Comparison of ENCODE assay signal across 13 cellular contexts in genomic region chr16:70402916-70403659, GRCh38. TPM values are rescaled to one million over a fixed set of nuclear protein-coding genes. Genes with fewer than 3 reads are reported as not detected.
DNase-seq lines count a peak whose midpoint lies in the region; ATAC-seq, FAIRE-seq and TF ChIP-seq lines count a peak whose summit lies in the region.
"Had no signal": no experiment of that assay in that cellular context is flagged by ENCODE, and none has a peak within 500 bp of the region (broad histone marks: within the 10 kb centered on the region; RNA-seq: fewer than 3 reads in every experiment).

No MANE protein-coding gene starts in this region.

- H3K36me3 ChIP-seq in CD8-positive, alpha-beta memory T cell (ENCODE audit: insufficient read depth, low read length): no peaks in the 10 kb centered on the region
- H3K36me3 ChIP-seq in HepG2 (replicated peaks in 1 of 2; ENCODE audit: control insufficient read depth in 1 of 2, insufficient read depth in 2 of 2, low read length in 2 of 2): peaks cover 29 to 35% of the 10 kb centered on the region in 2 experiments
- H3K36me3 ChIP-seq: transverse colon had no signal

- H3K4me1 ChIP-seq in CD8-positive, alpha-beta memory T cell (ENCODE audit: insufficient read depth, low read length): peaks cover 37% of the 10 kb centered on the region
- H3K4me1 ChIP-seq in HepG2 (ENCODE audit: insufficient read depth, low read length): peaks cover 19% of the 10 kb centered on the region

- peak overlapping the region in 3 of 7 donors; percentile 22 to 52 (median 34) for H3K4me3 Mint-ChIP-seq in CD8-positive, alpha-beta memory T cell
- no peak overlapping the region for H3K4me3 Mint-ChIP-seq in WTC11
- H3K4me3 Mint-ChIP-seq in activated CD8-positive, alpha-beta memory T cell treated with anti-CD3 and anti-CD28 coated beads, Interleukin-2, amount 10 ng/mL, durations not matched to agents 7 days and 5 days: no peak overlapping the region

- no peak overlapping the region for H2AFZ ChIP-seq in HepG2 (ENCODE audit: low read length)

- no peak for DNase-seq in CD8-positive, alpha-beta memory T cell
- DNase-seq in KBM-7: peak; percentile 38
- DNase-seq in WTC11 (ENCODE audit: low spot score): no peak
- DNase-seq in HepG2 (ENCODE audit: low spot score): peak; percentile 44
- DNase-seq in pons (ENCODE audit: low spot score): no peak
- no peak for DNase-seq in activated CD8-positive, alpha-beta memory T cell treated with anti-CD3 and anti-CD28 coated beads, Interleukin-2, amount 10 ng/mL, durations not matched to agents 7 days and 5 days
- DNase-seq: activated B cell treated with CpG ODN at 0.5 μM for 24 hours, NCI-H1436 treated with DMSO at 0.1 percent for 48 hours, transverse colon had no signal

- CTCF ChIA-PET in CD8-positive, alpha-beta memory T cell (lab: Charles Lee): interaction anchor here (1.0 kb wide), 1 partner anchor 51 kb away, joined by 3 read pairs; no protein-coding TSS in a partner anchor
- CTCF ChIA-PET in WTC11 (lab: Charles Lee) (no interaction called here), HepG2 (lab: Yijun Ruan, JAX; ENCODE audit: low intra/inter-chr PET ratio, low total read pairs) (no interaction called here)
- CTCF ChIA-PET in activated CD8-positive, alpha-beta memory T cell treated with anti-CD3 and anti-CD28 coated beads, Interleukin-2, amount 10 ng/mL, durations not matched to agents 7 days and 5 days (lab: Charles Lee): interaction anchor here (0.9 to 1.5 kb wide), 2 partner anchors 35 to 92 kb away, joined by 3 read pairs; no protein-coding TSS in a partner anchor

- POLR2A ChIA-PET in CD8-positive, alpha-beta memory T cell (lab: Charles Lee): interaction anchor here (1.1 kb wide), 1 partner anchor 23 kb away, joined by 3 read pairs; no protein-coding TSS in a partner anchor
- POLR2A ChIA-PET in WTC11 (lab: Charles Lee): no interaction called here
- POLR2A ChIA-PET in HepG2 (lab: Yijun Ruan, JAX): interaction anchor here (1.0 to 1.7 kb wide), 3 partner anchors 22 to 76 kb away, joined by 3 to 5 read pairs (median 4); no protein-coding TSS in a partner anchor

- H3K4me3 ChIP-seq in CD8-positive, alpha-beta memory T cell (ENCODE audit: low read length): no peak overlapping the region
- no peak overlapping the region for H3K4me3 ChIP-seq in HepG2 (replicated peaks in 1 of 3; ENCODE audit: insufficient read depth in 1 of 3, low read depth in 2 of 3, low read length in 3 of 3)
- H3K4me3 ChIP-seq: transverse colon had no signal

- TF ChIP-seq POLR2A in HepG2 (IDR thresholded peaks at IDR 0.05; ENCODE audit: insufficient read depth in 1 of 2, low read depth in 2 of 2, low read length in 2 of 2): no peak

- no peaks in the 10 kb centered on the region for H3K27me3 ChIP-seq in CD8-positive, alpha-beta memory T cell (ENCODE audit: insufficient read depth, low read length, poor library complexity, severe bottlenecking)
- no peaks in the 10 kb centered on the region for H3K27me3 ChIP-seq in HepG2 (ENCODE audit: control insufficient read depth in 1 of 2, insufficient read depth in 2 of 2, low read length in 2 of 2)
- H3K27me3 ChIP-seq: transverse colon had no signal

- intact Hi-C loops in HepG2 (cut with micrococcal nuclease; ENCODE audit: unreplicated experiment): loop anchor here (5.0 kb wide), 1 partner anchor 34 kb away; the partner anchor contains the start of gene ST3GAL2

- peak overlapping the region in 6 of 8 donors; percentile 5 to 90 (median 72) for H3K27ac Mint-ChIP-seq in CD8-positive, alpha-beta memory T cell
- H3K27ac Mint-ChIP-seq in WTC11: no peak overlapping the region
- no peak overlapping the region for H3K27ac Mint-ChIP-seq in activated CD8-positive, alpha-beta memory T cell treated with anti-CD3 and anti-CD28 coated beads, Interleukin-2, amount 10 ng/mL, durations not matched to agents 7 days and 5 days

- H3K4me2 ChIP-seq in HepG2 (ENCODE audit: low read depth, low read length): no peak overlapping the region

- no peak overlapping the region for H3K27ac ChIP-seq in CD8-positive, alpha-beta memory T cell (ENCODE audit: low read depth, low read length)
- H3K27ac ChIP-seq in HepG2 (ENCODE audit: extremely low read length, insufficient read depth, low read length): no peak overlapping the region

- peaks cover 26% of the 10 kb centered on the region for H3K79me2 ChIP-seq in HepG2 (ENCODE audit: insufficient read depth, low read length)

- H3K27me3 Mint-ChIP-seq in CD8-positive, alpha-beta memory T cell: peaks cover 0 to 2% of the 10 kb centered on the region in 2 donors
- H3K27me3 Mint-ChIP-seq in WTC11 (ENCODE audit: low read depth): no peaks in the 10 kb centered on the region
- no peaks in the 10 kb centered on the region for H3K27me3 Mint-ChIP-seq in activated CD8-positive, alpha-beta memory T cell treated with anti-CD3 and anti-CD28 coated beads, Interleukin-2, amount 10 ng/mL, durations not matched to agents 7 days and 5 days
- H3K27me3 Mint-ChIP-seq: activated naive CD4-positive, alpha-beta T cell treated with anti-CD3 and anti-CD28 coated beads, Interleukin-2, amount 50 U/mL, for 24 hours had no signal

- BruUV-seq in HepG2 (replicated peaks; lab: Mats Ljungman, UMichigan): no TSS peak

- ATAC-seq in WTC11: no peak
- peak; percentile 45 for ATAC-seq in HepG2
- no peak for ATAC-seq in HG03045 (IDR thresholded peaks at IDR 0.05; ENCODE audit: unreplicated experiment)
- ATAC-seq in activated CD8-positive, alpha-beta memory T cell treated with anti-CD3 and anti-CD28 coated beads, Interleukin-2, amount 10 ng/mL, durations not matched to agents 7 days and 5 days: no peak
- ATAC-seq in GM18520 (IDR thresholded peaks at IDR 0.05; ENCODE audit: unreplicated experiment): no peak
- ATAC-seq: Panc1 had no signal

- no peak for TF ChIP-seq RAD21 in HepG2 (CRISPR knock-in tag; IDR thresholded peaks at IDR 0.05)

- FAIRE-seq in HepG2 (lab: Jason Lieb, UNC): peak; percentile 50

- 92% methylated on average over 11 of the region's 11 CpGs for WGBS in HepG2 (ENCODE audit: low lambda C conversion rate)

- no peaks in the 10 kb centered on the region for H3K9me3 Mint-ChIP-seq in CD8-positive, alpha-beta memory T cell
- no peaks in the 10 kb centered on the region for H3K9me3 Mint-ChIP-seq in WTC11
- H3K9me3 Mint-ChIP-seq in activated CD8-positive, alpha-beta memory T cell treated with anti-CD3 and anti-CD28 coated beads, Interleukin-2, amount 10 ng/mL, durations not matched to agents 7 days and 5 days (ENCODE audit: low read depth): no peaks in the 10 kb centered on the region
- H3K9me3 Mint-ChIP-seq: activated B cell treated with CpG ODN at 0.5 μM for 24 hours; activated naive CD4-positive, alpha-beta T cell treated with anti-CD3 and anti-CD28 coated beads, Interleukin-2, amount 50 U/mL, for 24 hours had no signal

- H3K9ac ChIP-seq in HepG2 (ENCODE audit: insufficient read depth, low read depth, low read length): no peak overlapping the region

- peaks cover 32 to 53% (median 42%) of the 10 kb centered on the region in 3 donors for H3K4me1 Mint-ChIP-seq in CD8-positive, alpha-beta memory T cell
- peaks cover 24% of the 10 kb centered on the region for H3K4me1 Mint-ChIP-seq in WTC11
- H3K4me1 Mint-ChIP-seq in activated CD8-positive, alpha-beta memory T cell treated with anti-CD3 and anti-CD28 coated beads, Interleukin-2, amount 10 ng/mL, durations not matched to agents 7 days and 5 days: peaks cover 29% of the 10 kb centered on the region

- in situ Hi-C loops in KBM-7 (cut with MboI; ENCODE audit: low pct_unique_long_range_greater_than_20kb, low sequenced_read_pairs): no loop called here
- in situ Hi-C loops in HepG2 (cut with HindIII; ENCODE audit: extremely low pct_ligation_motif_present, low pct_unique_long_range_greater_than_20kb): no loop called here

- TF ChIP-seq EP300 in HepG2 (IDR thresholded peaks at IDR 0.05; ENCODE audit: low read depth in 2 of 2, low read length in 2 of 2) (no peak), HepG2 (CRISPR knock-in tag; IDR thresholded peaks at IDR 0.05; ENCODE audit: borderline replicate concordance) (no peak)

- H3K36me3 Mint-ChIP-seq in CD8-positive, alpha-beta memory T cell: peaks cover 0 to 21% (median 7%) of the 10 kb centered on the region in 3 donors
- peaks cover 16% of the 10 kb centered on the region for H3K36me3 Mint-ChIP-seq in WTC11
- H3K36me3 Mint-ChIP-seq in activated CD8-positive, alpha-beta memory T cell treated with anti-CD3 and anti-CD28 coated beads, Interleukin-2, amount 10 ng/mL, durations not matched to agents 7 days and 5 days: peaks cover 7% of the 10 kb centered on the region

- no peaks in the 10 kb centered on the region for H4K20me1 ChIP-seq in HepG2 (ENCODE audit: insufficient read depth, low read length)

- TF ChIP-seq CTCF in WTC11 (IDR thresholded peaks at IDR 0.05) (no peak), HepG2 (CRISPR knock-in tag; IDR thresholded peaks at IDR 0.05) (no peak)

- no peaks in the 10 kb centered on the region for H3K9me3 ChIP-seq in CD8-positive, alpha-beta memory T cell (ENCODE audit: low read length)
- no peaks in the 10 kb centered on the region for H3K9me3 ChIP-seq in HepG2 (ENCODE audit: low read length)
- H3K9me3 ChIP-seq: transverse colon had no signal

RNA-seq across cellular contexts. Expression of gene ST3GAL2, which starts 35.8 kb away (rescaled TPM):
- 10 to 100 TPM; 24.2 to 24.8 TPM for total RNA-seq in CD8-positive, alpha-beta memory T cell
- polyA plus RNA-seq in CD8-positive, alpha-beta memory T cell: 20.1 TPM
- total RNA-seq in WTC11 (2021) (46.0 to 49.4 TPM (median 46.2 TPM) in 3 replicates), HepG2 (2016; rRNA removed; fragmentation: Illumina TruSeq; extraction: Trizol) (17.8 and 24.9 TPM in 2 replicates)
- total RNA-seq in HepG2 (2016; cell fraction: cytosol; rRNA removed; fragmentation: Illumina TruSeq; extraction: Trizol; ENCODE audit: low read depth): 3.6 TPM in 2 replicates
- total RNA-seq in HepG2 (2016; cell fraction: insoluble cytoplasmic fraction; rRNA removed; fragmentation: Illumina TruSeq; extraction: Trizol): 15.8 and 25.9 TPM in 2 replicates
- 14.6 and 18.9 TPM in 2 replicates for total RNA-seq in HepG2 (2016; cell fraction: membrane; rRNA removed; fragmentation: Illumina TruSeq; extraction: Trizol)
- total RNA-seq in HepG2 (2016; cell fraction: nucleus; rRNA removed; fragmentation: Illumina TruSeq; extraction: Trizol): 15.0 and 18.9 TPM in 2 replicates
- 16.3 and 17.0 TPM in 2 replicates for polyA plus RNA-seq in HepG2 (2011; rRNA removed)
- 10.9 and 15.5 TPM in 2 replicates for polyA plus RNA-seq in HepG2 (2011; cell fraction: cytosol; rRNA removed)
- 14.6 and 16.7 TPM in 2 replicates for polyA plus RNA-seq in HepG2 (2011; cell fraction: nucleus; rRNA removed)
- 13.3 and 16.9 TPM in 2 replicates for polyA plus RNA-seq in HepG2 (2012)
- 2.3 and 2.9 TPM in 2 replicates for polyA plus RNA-seq in HepG2 (2016; cell fraction: cytosol; fragmentation: Illumina TruSeq; extraction: Trizol; ENCODE audit: low read depth)
- polyA plus RNA-seq in HepG2 (2016; cell fraction: insoluble cytoplasmic fraction; fragmentation: Illumina TruSeq; extraction: Trizol; ENCODE audit: low read depth): 20.4 and 21.6 TPM in 2 replicates
- polyA plus RNA-seq in HepG2 (2016; cell fraction: membrane; fragmentation: Illumina TruSeq; extraction: Trizol; ENCODE audit: low read depth): 11.6 and 11.9 TPM in 2 replicates
- polyA plus RNA-seq in HepG2 (2016; cell fraction: nucleus; fragmentation: Illumina TruSeq; extraction: Trizol; ENCODE audit: insufficient read depth, low read depth): 22.8 and 26.4 TPM in 2 replicates
- 49.4 and 94.6 TPM in 2 replicates for polyA minus RNA-seq in HepG2 (2011; rRNA and poly(A)+ RNA removed; ENCODE audit: low replicate concordance)
- 25.8 and 27.6 TPM in 2 replicates for polyA minus RNA-seq in HepG2 (2011; cell fraction: cytosol; rRNA and poly(A)+ RNA removed)
- polyA minus RNA-seq in HepG2 (2011; cell fraction: nucleus; rRNA and poly(A)+ RNA removed): 22.4 and 31.0 TPM in 2 replicates
- 10 to 100 TPM; 23.6 to 34.2 TPM for total RNA-seq in activated CD8-positive, alpha-beta memory T cell treated with anti-CD3 and anti-CD28 coated beads, Interleukin-2, amount 10 ng/mL, durations not matched to agents 7 days and 5 days

RNA-seq across cellular contexts. Expression of gene FCSK, which starts 51.3 kb away (rescaled TPM):
- 10 to 100 TPM; 15.1 to 16.9 TPM for total RNA-seq in CD8-positive, alpha-beta memory T cell
- 7.8 TPM for polyA plus RNA-seq in CD8-positive, alpha-beta memory T cell
- total RNA-seq in WTC11 (2021) (7.0 to 10.6 TPM (median 8.6 TPM) in 3 replicates), HepG2 (2016; rRNA removed; fragmentation: Illumina TruSeq; extraction: Trizol) (4.9 and 9.1 TPM in 2 replicates)
- 4.4 and 5.2 TPM in 2 replicates for total RNA-seq in HepG2 (2016; cell fraction: cytosol; rRNA removed; fragmentation: Illumina TruSeq; extraction: Trizol; ENCODE audit: low read depth)
- total RNA-seq in HepG2 (2016; cell fraction: insoluble cytoplasmic fraction; rRNA removed; fragmentation: Illumina TruSeq; extraction: Trizol): 4.2 and 8.4 TPM in 2 replicates
- total RNA-seq in HepG2 (2016; cell fraction: membrane; rRNA removed; fragmentation: Illumina TruSeq; extraction: Trizol): 2.6 and 3.0 TPM in 2 replicates
- total RNA-seq in HepG2 (2016; cell fraction: nucleus; rRNA removed; fragmentation: Illumina TruSeq; extraction: Trizol): 12.1 and 12.8 TPM in 2 replicates
- 15.0 and 19.2 TPM in 2 replicates for polyA plus RNA-seq in HepG2 (2011; rRNA removed)
- polyA plus RNA-seq in HepG2 (2011; cell fraction: cytosol; rRNA removed): 6.7 and 8.3 TPM in 2 replicates
- 81.8 and 104 TPM in 2 replicates for polyA plus RNA-seq in HepG2 (2011; cell fraction: nucleus; rRNA removed)
- polyA plus RNA-seq in HepG2 (2012): 6.2 and 6.4 TPM in 2 replicates
- 0.53 and 0.70 TPM in 2 replicates for polyA plus RNA-seq in HepG2 (2016; cell fraction: cytosol; fragmentation: Illumina TruSeq; extraction: Trizol; ENCODE audit: low read depth)
- polyA plus RNA-seq in HepG2 (2016; cell fraction: insoluble cytoplasmic fraction; fragmentation: Illumina TruSeq; extraction: Trizol; ENCODE audit: low read depth): 3.5 and 3.9 TPM in 2 replicates
- 1.2 and 1.3 TPM in 2 replicates for polyA plus RNA-seq in HepG2 (2016; cell fraction: membrane; fragmentation: Illumina TruSeq; extraction: Trizol; ENCODE audit: low read depth)
- polyA plus RNA-seq in HepG2 (2016; cell fraction: nucleus; fragmentation: Illumina TruSeq; extraction: Trizol; ENCODE audit: insufficient read depth, low read depth): 28.7 and 33.1 TPM in 2 replicates
- 24.8 and 29.5 TPM in 2 replicates for polyA minus RNA-seq in HepG2 (2011; rRNA and poly(A)+ RNA removed; ENCODE audit: low replicate concordance)
- polyA minus RNA-seq in HepG2 (2011; cell fraction: cytosol; rRNA and poly(A)+ RNA removed): 4.3 and 5.3 TPM in 2 replicates
- 15.6 and 19.0 TPM in 2 replicates for polyA minus RNA-seq in HepG2 (2011; cell fraction: nucleus; rRNA and poly(A)+ RNA removed)
- 10 to 100 TPM; 17.8 to 20.9 TPM for total RNA-seq in activated CD8-positive, alpha-beta memory T cell treated with anti-CD3 and anti-CD28 coated beads, Interleukin-2, amount 10 ng/mL, durations not matched to agents 7 days and 5 days

RNA-seq across cellular contexts. Expression of gene DDX19A, which starts 56.4 kb away (rescaled TPM):
- total RNA-seq in CD8-positive, alpha-beta memory T cell: 10 to 100 TPM; 73.6 to 76.1 TPM
- 45.3 TPM for polyA plus RNA-seq in CD8-positive, alpha-beta memory T cell
- 42.0 to 47.0 TPM (median 43.7 TPM) in 3 replicates for total RNA-seq in WTC11 (2021)
- total RNA-seq in HepG2 (2016; rRNA removed; fragmentation: Illumina TruSeq; extraction: Trizol): 76.9 and 92.4 TPM in 2 replicates
- total RNA-seq in HepG2 (2016; cell fraction: cytosol; rRNA removed; fragmentation: Illumina TruSeq; extraction: Trizol; ENCODE audit: low read depth): 16.1 and 17.3 TPM in 2 replicates
- total RNA-seq in HepG2 (2016; cell fraction: insoluble cytoplasmic fraction; rRNA removed; fragmentation: Illumina TruSeq; extraction: Trizol): 76.3 and 93.5 TPM in 2 replicates
- total RNA-seq in HepG2 (2016; cell fraction: membrane; rRNA removed; fragmentation: Illumina TruSeq; extraction: Trizol): 22.7 and 23.6 TPM in 2 replicates
- total RNA-seq in HepG2 (2016; cell fraction: nucleus; rRNA removed; fragmentation: Illumina TruSeq; extraction: Trizol): 54.0 and 63.3 TPM in 2 replicates
- polyA plus RNA-seq in HepG2 (2011; rRNA removed): 41.4 and 43.9 TPM in 2 replicates
- 42.7 and 50.0 TPM in 2 replicates for polyA plus RNA-seq in HepG2 (2011; cell fraction: cytosol; rRNA removed)
- polyA plus RNA-seq in HepG2 (2011; cell fraction: nucleus; rRNA removed): 26.1 and 32.0 TPM in 2 replicates
- polyA plus RNA-seq in HepG2 (2012): 34.4 and 41.8 TPM in 2 replicates
- 4.2 and 4.8 TPM in 2 replicates for polyA plus RNA-seq in HepG2 (2016; cell fraction: cytosol; fragmentation: Illumina TruSeq; extraction: Trizol; ENCODE audit: low read depth)
- polyA plus RNA-seq in HepG2 (2016; cell fraction: insoluble cytoplasmic fraction; fragmentation: Illumina TruSeq; extraction: Trizol; ENCODE audit: low read depth): 86.5 and 94.7 TPM in 2 replicates
- 10.6 and 11.5 TPM in 2 replicates for polyA plus RNA-seq in HepG2 (2016; cell fraction: membrane; fragmentation: Illumina TruSeq; extraction: Trizol; ENCODE audit: low read depth)
- polyA plus RNA-seq in HepG2 (2016; cell fraction: nucleus; fragmentation: Illumina TruSeq; extraction: Trizol; ENCODE audit: insufficient read depth, low read depth): 62.8 and 66.6 TPM in 2 replicates
- polyA minus RNA-seq in HepG2 (2011; rRNA and poly(A)+ RNA removed; ENCODE audit: low replicate concordance): 57.7 and 87.7 TPM in 2 replicates
- polyA minus RNA-seq in HepG2 (2011; cell fraction: cytosol; rRNA and poly(A)+ RNA removed): 42.7 and 56.5 TPM in 2 replicates
- polyA minus RNA-seq in HepG2 (2011; cell fraction: nucleus; rRNA and poly(A)+ RNA removed): 57.8 and 68.4 TPM in 2 replicates
- total RNA-seq in activated CD8-positive, alpha-beta memory T cell treated with anti-CD3 and anti-CD28 coated beads, Interleukin-2, amount 10 ng/mL, durations not matched to agents 7 days and 5 days: 10 to 100 TPM; 33.9 to 46.0 TPM

Comparison
In these comparisons a context has a peak if more than half of its experiments do, and no peak if none do; other contexts are left out.
1. DNase-seq: peak in KBM-7 (single experiment) and HepG2 (single experiment); none in CD8-positive, alpha-beta memory T cell (0 of 5), WTC11 (single experiment), pons (single experiment) and activated CD8-positive, alpha-beta memory T cell treated with anti-CD3 and anti-CD28 coated beads, Interleukin-2, amount 10 ng/mL, durations not matched to agents 7 days and 5 days (single experiment).
2. H3K27ac Mint-ChIP-seq: peak in CD8-positive, alpha-beta memory T cell (6 of 8); none in WTC11 (single experiment) and activated CD8-positive, alpha-beta memory T cell treated with anti-CD3 and anti-CD28 coated beads, Interleukin-2, amount 10 ng/mL, durations not matched to agents 7 days and 5 days (single experiment).
3. CTCF ChIA-PET loops: an anchor here in CD8-positive, alpha-beta memory T cell (1.0 kb wide) and activated CD8-positive, alpha-beta memory T cell treated with anti-CD3 and anti-CD28 coated beads, Interleukin-2, amount 10 ng/mL, durations not matched to agents 7 days and 5 days (0.9 to 1.5 kb wide); none called in WTC11 and HepG2.